In genomic region chr9:109556786-109557185, GRCh38 we compare ENCODE assay signal across 1 cellular context.
TF ChIP-seq lines count a peak whose summit lies in the region.

No MANE protein-coding gene starts in this region.

TF ChIP-seq in GM23338, 12 proteins besides CTCF, POLR2A, EP300 and RAD21 (continued from another document):
- TF ChIP-seq, protein P1, sequence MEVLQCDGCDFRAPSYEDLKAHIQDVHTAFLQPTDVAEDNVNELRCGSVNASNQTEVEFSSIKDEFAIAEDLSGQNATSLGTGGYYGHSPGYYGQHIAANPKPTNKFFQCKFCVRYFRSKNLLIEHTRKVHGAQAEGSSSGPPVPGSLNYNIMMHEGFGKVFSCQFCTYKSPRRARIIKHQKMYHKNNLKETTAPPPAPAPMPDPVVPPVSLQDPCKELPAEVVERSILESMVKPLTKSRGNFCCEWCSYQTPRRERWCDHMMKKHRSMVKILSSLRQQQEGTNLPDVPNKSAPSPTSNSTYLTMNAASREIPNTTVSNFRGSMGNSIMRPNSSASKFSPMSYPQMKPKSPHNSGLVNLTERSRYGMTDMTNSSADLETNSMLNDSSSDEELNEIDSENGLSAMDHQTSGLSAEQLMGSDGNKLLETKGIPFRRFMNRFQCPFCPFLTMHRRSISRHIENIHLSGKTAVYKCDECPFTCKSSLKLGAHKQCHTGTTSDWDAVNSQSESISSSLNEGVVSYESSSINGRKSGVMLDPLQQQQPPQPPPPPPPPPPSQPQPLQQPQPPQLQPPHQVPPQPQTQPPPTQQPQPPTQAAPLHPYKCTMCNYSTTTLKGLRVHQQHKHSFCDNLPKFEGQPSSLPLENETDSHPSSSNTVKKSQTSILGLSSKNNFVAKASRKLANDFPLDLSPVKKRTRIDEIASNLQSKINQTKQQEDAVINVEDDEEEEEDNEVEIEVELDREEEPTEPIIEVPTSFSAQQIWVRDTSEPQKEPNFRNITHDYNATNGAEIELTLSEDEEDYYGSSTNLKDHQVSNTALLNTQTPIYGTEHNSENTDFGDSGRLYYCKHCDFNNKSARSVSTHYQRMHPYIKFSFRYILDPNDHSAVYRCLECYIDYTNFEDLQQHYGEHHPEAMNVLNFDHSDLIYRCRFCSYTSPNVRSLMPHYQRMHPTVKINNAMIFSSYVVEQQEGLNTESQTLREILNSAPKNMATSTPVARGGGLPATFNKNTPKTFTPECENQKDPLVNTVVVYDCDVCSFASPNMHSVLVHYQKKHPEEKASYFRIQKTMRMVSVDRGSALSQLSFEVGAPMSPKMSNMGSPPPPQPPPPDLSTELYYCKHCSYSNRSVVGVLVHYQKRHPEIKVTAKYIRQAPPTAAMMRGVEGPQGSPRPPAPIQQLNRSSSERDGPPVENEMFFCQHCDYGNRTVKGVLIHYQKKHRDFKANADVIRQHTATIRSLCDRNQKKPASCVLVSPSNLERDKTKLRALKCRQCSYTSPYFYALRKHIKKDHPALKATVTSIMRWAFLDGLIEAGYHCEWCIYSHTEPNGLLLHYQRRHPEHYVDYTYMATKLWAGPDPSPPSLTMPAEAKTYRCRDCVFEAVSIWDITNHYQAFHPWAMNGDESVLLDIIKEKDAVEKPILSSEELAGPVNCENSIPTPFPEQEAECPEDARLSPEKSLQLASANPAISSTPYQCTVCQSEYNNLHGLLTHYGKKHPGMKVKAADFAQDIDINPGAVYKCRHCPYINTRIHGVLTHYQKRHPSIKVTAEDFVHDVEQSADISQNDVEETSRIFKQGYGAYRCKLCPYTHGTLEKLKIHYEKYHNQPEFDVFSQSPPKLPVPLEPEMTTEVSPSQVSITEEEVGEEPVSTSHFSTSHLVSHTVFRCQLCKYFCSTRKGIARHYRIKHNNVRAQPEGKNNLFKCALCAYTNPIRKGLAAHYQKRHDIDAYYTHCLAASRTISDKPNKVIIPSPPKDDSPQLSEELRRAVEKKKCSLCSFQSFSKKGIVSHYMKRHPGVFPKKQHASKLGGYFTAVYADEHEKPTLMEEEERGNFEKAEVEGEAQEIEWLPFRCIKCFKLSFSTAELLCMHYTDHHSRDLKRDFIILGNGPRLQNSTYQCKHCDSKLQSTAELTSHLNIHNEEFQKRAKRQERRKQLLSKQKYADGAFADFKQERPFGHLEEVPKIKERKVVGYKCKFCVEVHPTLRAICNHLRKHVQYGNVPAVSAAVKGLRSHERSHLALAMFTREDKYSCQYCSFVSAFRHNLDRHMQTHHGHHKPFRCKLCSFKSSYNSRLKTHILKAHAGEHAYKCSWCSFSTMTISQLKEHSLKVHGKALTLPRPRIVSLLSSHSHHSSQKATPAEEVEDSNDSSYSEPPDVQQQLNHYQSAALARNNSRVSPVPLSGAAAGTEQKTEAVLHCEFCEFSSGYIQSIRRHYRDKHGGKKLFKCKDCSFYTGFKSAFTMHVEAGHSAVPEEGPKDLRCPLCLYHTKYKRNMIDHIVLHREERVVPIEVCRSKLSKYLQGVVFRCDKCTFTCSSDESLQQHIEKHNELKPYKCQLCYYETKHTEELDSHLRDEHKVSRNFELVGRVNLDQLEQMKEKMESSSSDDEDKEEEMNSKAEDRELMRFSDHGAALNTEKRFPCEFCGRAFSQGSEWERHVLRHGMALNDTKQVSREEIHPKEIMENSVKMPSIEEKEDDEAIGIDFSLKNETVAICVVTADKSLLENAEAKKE (CRISPR knock-in tag; IDR thresholded peaks at IDR 0.05) = no peak
- no peak for TF ChIP-seq EZH2 (IDR thresholded peaks at IDR 0.05; ENCODE audit: low read depth, unreplicated experiment)
- TF ChIP-seq CREB1 (CRISPR knock-in tag; IDR thresholded peaks at IDR 0.05; ENCODE audit: low read depth) = no peak
- TF ChIP-seq, protein P2, sequence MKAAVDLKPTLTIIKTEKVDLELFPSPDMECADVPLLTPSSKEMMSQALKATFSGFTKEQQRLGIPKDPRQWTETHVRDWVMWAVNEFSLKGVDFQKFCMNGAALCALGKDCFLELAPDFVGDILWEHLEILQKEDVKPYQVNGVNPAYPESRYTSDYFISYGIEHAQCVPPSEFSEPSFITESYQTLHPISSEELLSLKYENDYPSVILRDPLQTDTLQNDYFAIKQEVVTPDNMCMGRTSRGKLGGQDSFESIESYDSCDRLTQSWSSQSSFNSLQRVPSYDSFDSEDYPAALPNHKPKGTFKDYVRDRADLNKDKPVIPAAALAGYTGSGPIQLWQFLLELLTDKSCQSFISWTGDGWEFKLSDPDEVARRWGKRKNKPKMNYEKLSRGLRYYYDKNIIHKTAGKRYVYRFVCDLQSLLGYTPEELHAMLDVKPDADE (IDR thresholded peaks at IDR 0.05) = no peak
- no peak for TF ChIP-seq ZNF114 (CRISPR knock-in tag; IDR thresholded peaks at IDR 0.05)
